19 cellular contexts compared by ENCODE assay signal in genomic region chr9:35193762-35194161, GRCh38. TPM values are rescaled to one million over a fixed set of nuclear protein-coding genes. Genes with fewer than 3 reads are reported as not detected.
A peak's percentile ranks its signal among the peaks of the same experiment; 100 is the strongest.
DNase-seq lines count a peak whose midpoint lies in the region; ATAC-seq and TF ChIP-seq lines count a peak whose summit lies in the region.
"Had no signal": no experiment of that assay in that cellular context is flagged by ENCODE, and none has a peak within 500 bp of the region (broad histone marks: within the 10 kb centered on the region; RNA-seq: fewer than 3 reads in every experiment).

No MANE protein-coding gene starts in this region.

- H3K79me1 ChIP-seq in mesendoderm (ENCODE audit: low read length), result no peaks in the 10 kb centered on the region

- TF ChIP-seq CTCF in NB4 (IDR thresholded peaks at IDR 0.05; ENCODE audit: low read depth, low read length), result no peak
- TF ChIP-seq CTCF in cardiac fibroblast (IDR thresholded peaks at IDR 0.05; ENCODE audit: low read depth, low read length), result peak; percentile 6

- H3K79me2 ChIP-seq in mesendoderm (ENCODE audit: control insufficient read depth, insufficient read depth, low read length), result peaks cover 2% of the 10 kb centered on the region

- H4K8ac ChIP-seq in mesendoderm (ENCODE audit: low read depth, low read length), result no peak overlapping the region

- no peak overlapping the region for H2BK15ac ChIP-seq in mesendoderm (replicated peaks; ENCODE audit: low read depth)

- H3K27ac ChIP-seq in mesendoderm (ENCODE audit: low read depth, low read length), result no peak overlapping the region
- H3K27ac ChIP-seq: 22Rv1, upper lobe of left lung had no signal

- no peak overlapping the region for H3K23ac ChIP-seq in mesendoderm (ENCODE audit: low read length)

- H3K18ac ChIP-seq in mesendoderm (ENCODE audit: low read length), result no peak overlapping the region

- ATAC-seq in HG03439 (IDR thresholded peaks at IDR 0.05; ENCODE audit: unreplicated experiment) (no peak), GM21528 (IDR thresholded peaks at IDR 0.05; ENCODE audit: low FRiP score, unreplicated experiment) (no peak)
- ATAC-seq: activated T-cell treated with anti-CD3 and anti-CD28 coated beads, Interleukin-2, amount 50 U/mL, for 4 hours; stimulated activated naive CD8-positive, alpha-beta T cell treated with anti-CD3 and anti-CD28 coated beads, Interleukin-15, Interleukin-2, amounts not matched to agents 100 U/mL and 50 U/mL, for 24 hours had no signal

- no peaks in the 10 kb centered on the region for H3K36me3 ChIP-seq in mesendoderm (ENCODE audit: control insufficient read depth, insufficient read depth, low read length)

- no peak overlapping the region for H3K9ac ChIP-seq in mesendoderm (ENCODE audit: low read length)

- no peak overlapping the region for H3K4me3 ChIP-seq in NB4 (ENCODE audit: low read depth, low read length)
- H3K4me3 ChIP-seq in cardiac fibroblast (replicated peaks in 1 of 2; ENCODE audit: low read depth in 2 of 2, low read length in 2 of 2), result no peak overlapping the region
- no peak overlapping the region for H3K4me3 ChIP-seq in mesendoderm (ENCODE audit: low read length)
- H3K4me3 ChIP-seq: upper lobe of left lung had no signal

- no peak for TF ChIP-seq POLR2A in NB4 (IDR thresholded peaks at IDR 0.05; ENCODE audit: extremely low read depth, insufficient read length)

- no peak overlapping the region for H3K4me2 ChIP-seq in mesendoderm (ENCODE audit: low read length)

- H3K27me3 ChIP-seq in mesendoderm (ENCODE audit: insufficient read depth, low read length, poor library complexity), result no peaks in the 10 kb centered on the region
- H3K27me3 ChIP-seq: upper lobe of left lung had no signal

- WGBS in mesendoderm (ENCODE audit: extremely low coverage, insufficient coverage, low lambda C conversion rate), result no CpG with 5 or more reads among the region's 4 CpGs

- no peak overlapping the region for H3K56ac ChIP-seq in mesendoderm (ENCODE audit: low read length)

- H2BK120ac ChIP-seq in mesendoderm (ENCODE audit: low read depth, low read length), result no peak overlapping the region

- H3K4me1 ChIP-seq in mesendoderm (ENCODE audit: control insufficient read depth, low read depth, low read length), result no peaks in the 10 kb centered on the region
- H3K4me1 ChIP-seq: upper lobe of left lung had no signal

- H2AK5ac ChIP-seq in mesendoderm (ENCODE audit: low read length), result no peak overlapping the region

- no peak overlapping the region for H2BK5ac ChIP-seq in mesendoderm (ENCODE audit: low read length)

- no peak overlapping the region for H3K4ac ChIP-seq in mesendoderm (ENCODE audit: low read depth, low read length)

- H4K5ac ChIP-seq in mesendoderm (ENCODE audit: low read length), result no peak overlapping the region

- DNase-seq in DMS53 (lab: John Stamatoyannopoulos, UW), result peak; percentile 26
- no peak for DNase-seq in DMS53 treated with DMSO at 0.1 percent for 48 hours (lab: John Stamatoyannopoulos, UW; ENCODE audit: unreplicated experiment)
- peak; percentile 39 for DNase-seq in NB4 (ENCODE audit: low read depth)
- peak; percentile 2 to 25 for DNase-seq in cardiac fibroblast (ENCODE audit: low read depth in 2 of 2)
- peak; percentile 17 for DNase-seq in mesendoderm
- no peak for DNase-seq in iPS-NIHi11 (ENCODE audit: low spot score)
- DNase-seq: activated CD4-positive, alpha-beta memory T cell treated with anti-CD3 and anti-CD28 coated beads, Interleukin-2, amount 10 ng/mL, durations not matched to agents 7 days and 5 days; activated T-cell treated with anti-CD3 and anti-CD28 coated beads, Interleukin-2, amount 50 U/mL, for 4 hours; hippocampal formation; kidney glomerular epithelial cell; NCI-H1048; NCI-H2081 treated with DMSO at 0.1 percent for 48 hours; NCI-H526 treated with DMSO at 0.1 percent for 48 hours; retina; stimulated activated naive CD8-positive, alpha-beta T cell treated with anti-CD3 and anti-CD28 coated beads, Interleukin-15, Interleukin-2, amounts not matched to agents 100 U/mL and 50 U/mL, for 24 hours; upper lobe of left lung had no signal

RNA-seq across cellular contexts. Expression of gene UNC13B, which starts 32.0 kb away (rescaled TPM):
- polyA plus RNA-seq in mesendoderm (2013, experiment 1 of 2), result 30.0 TPM
- polyA plus RNA-seq in mesendoderm (2013, experiment 2 of 2), result 30.1 TPM

Comparison
In these comparisons a context has a peak if more than half of its experiments do, and no peak if none do; other contexts are left out.
1. DNase-seq: peak in DMS53 (single experiment), NB4 (single experiment), cardiac fibroblast (2 of 2) and mesendoderm (single experiment); none in DMS53 treated with DMSO at 0.1 percent for 48 hours (single experiment) and iPS-NIHi11 (single experiment).